In the genomic region with DNA sequence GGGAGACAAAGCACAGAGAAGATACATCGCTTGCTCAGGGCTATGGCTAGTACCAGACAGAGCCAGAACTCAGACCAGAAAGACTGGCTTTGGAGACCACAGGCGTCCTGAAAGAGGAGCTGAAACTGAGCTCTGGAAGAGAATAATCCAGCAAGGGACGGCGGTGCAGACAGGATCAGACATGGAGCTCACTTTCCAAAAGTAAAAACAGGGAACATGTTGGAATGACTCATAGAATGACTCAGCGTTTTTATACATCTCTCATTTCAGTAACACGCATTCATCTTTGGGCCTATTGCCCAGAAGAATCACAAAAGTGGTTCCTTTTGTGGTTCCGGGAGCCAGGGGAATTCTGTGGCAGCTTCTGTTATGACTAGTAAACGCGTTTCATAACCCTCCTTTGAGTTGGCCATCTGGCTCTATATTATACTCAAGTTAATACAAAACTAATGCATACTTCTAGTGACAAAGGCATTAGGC, we compare ENCODE assay signal across 8 cellular contexts. TPM values are rescaled to one million over a fixed set of nuclear protein-coding genes. Genes with fewer than 3 reads are reported as not detected.
DNase-seq lines count a peak whose midpoint lies in the region; ATAC-seq and TF ChIP-seq lines count a peak whose summit lies in the region.

No MANE protein-coding gene starts in this region.

- 55 to 74% methylated on average over 9 of the region's 9 CpGs for WGBS in thyroid gland, 2 donors

- peak; percentile 63 for ATAC-seq in GM21515 (IDR thresholded peaks at IDR 0.05; ENCODE audit: unreplicated experiment)

- TF ChIP-seq CTCF in cardiac fibroblast (IDR thresholded peaks at IDR 0.05; ENCODE audit: low read depth, low read length) (no peak), osteocyte (IDR thresholded peaks at IDR 0.05) (no peak), thyroid gland (IDR thresholded peaks at IDR 0.05) (no peak)

- H3K4me1 ChIP-seq in thyroid gland = no peaks in the 10 kb centered on the region

- TF ChIP-seq POLR2A in thyroid gland (IDR thresholded peaks at IDR 0.05) = no peak

- no peaks in the 10 kb centered on the region for H3K27me3 ChIP-seq in thyroid gland

- no peaks in the 10 kb centered on the region for H3K36me3 ChIP-seq in thyroid gland

- H3K27ac ChIP-seq in thyroid gland = no peak overlapping the region

- no peaks in the 10 kb centered on the region for H3K9me3 Mint-ChIP-seq in osteocyte (ENCODE audit: unreplicated experiment)

- DNase-seq in DMS53 (lab: John Stamatoyannopoulos, UW) = peak; percentile 63
- DNase-seq in HS-27A (ENCODE audit: low read depth) = peak; percentile 48
- peak; percentile 93 to 98 for DNase-seq in cardiac fibroblast (ENCODE audit: low read depth in 2 of 2)
- DNase-seq in osteocyte (ENCODE audit: extremely low spot score, unreplicated experiment) = no peak
- no peak for DNase-seq in thyroid gland
- DNase-seq in effector CD4-positive, alpha-beta T cell = no peak
- DNase-seq in NOMO-1 treated with dmso at 0.1 percent for 144 hours (lab: John Stamatoyannopoulos, UW; ENCODE audit: unreplicated experiment) = no peak

- H3K27ac Mint-ChIP-seq in osteocyte (ENCODE audit: unreplicated experiment) = peak overlapping the region; percentile 87

- no peak overlapping the region for H3K4me3 ChIP-seq in cardiac fibroblast (replicated peaks in 1 of 2; ENCODE audit: low read depth in 2 of 2, low read length in 2 of 2)
- H3K4me3 ChIP-seq in thyroid gland (replicated peaks in 1 of 3) = no peak overlapping the region

- no peaks in the 10 kb centered on the region for H3K36me3 Mint-ChIP-seq in osteocyte (ENCODE audit: unreplicated experiment)

- intact Hi-C loops in thyroid gland (cut with DNase I) = no loop called here

- peaks cover 11% of the 10 kb centered on the region for H3K4me1 Mint-ChIP-seq in osteocyte (ENCODE audit: unreplicated experiment)

- no peaks in the 10 kb centered on the region for H3K9me3 ChIP-seq in thyroid gland

- no peaks in the 10 kb centered on the region for H3K27me3 Mint-ChIP-seq in osteocyte (ENCODE audit: unreplicated experiment)

- H3K4me3 Mint-ChIP-seq in osteocyte (ENCODE audit: unreplicated experiment) = no peak overlapping the region

RNA-seq across cellular contexts. Expression of a gene that starts 37.2 kb away (rescaled TPM):
- 0.11 TPM in 1 of 2 replicates, not detected in the other for total RNA-seq in osteocyte
- total RNA-seq in thyroid gland = not detected

Comparison
In these comparisons a context has a peak if more than half of its experiments do, and no peak if none do; other contexts are left out.
1. DNase-seq: peak in DMS53 (single experiment), HS-27A (single experiment) and cardiac fibroblast (2 of 2); none in osteocyte (single experiment), thyroid gland (0 of 2), effector CD4-positive, alpha-beta T cell (single experiment) and NOMO-1 treated with dmso at 0.1 percent for 144 hours (single experiment).